Comparison of ENCODE assay signal across 8 cellular contexts in genomic region chr2:27494944-27495554, GRCh38. TPM values are rescaled to one million over a fixed set of nuclear protein-coding genes. Genes with fewer than 3 reads are reported as not detected.
DNase-seq lines count a peak whose midpoint lies in the region; ATAC-seq and TF ChIP-seq lines count a peak whose summit lies in the region.

FNDC4 (minus strand) TSS chr2:27495200; CDS start chr2:27494679, 521 bp downstream.

- DNase-seq in CD14-positive monocyte (ENCODE audit: low spot score) (no peak), LoVo (ENCODE audit: low spot score) (peak; percentile 19), MCF 10A (ENCODE audit: unreplicated experiment) (no peak), skeletal muscle cell (ENCODE audit: low read depth) (no peak), GM19240 (ENCODE audit: insufficient read length, low spot score) (no peak)

- peaks cover 56 to 69% (median 60%) of the 10 kb centered on the region in 3 donors for H3K27me3 Mint-ChIP-seq in CD14-positive monocyte (ENCODE audit: low read depth in 3 of 3)
- H3K27me3 Mint-ChIP-seq in MCF 10A (ENCODE audit: insufficient read depth, unreplicated experiment), result peaks cover 28% of the 10 kb centered on the region

- no peak within 1 kb of the TSS for H3K27ac Mint-ChIP-seq in CD14-positive monocyte
- peak within 1 kb of the TSS; percentile 37 for H3K27ac Mint-ChIP-seq in MCF 10A (ENCODE audit: low read depth, unreplicated experiment)

- H3K4me1 Mint-ChIP-seq in CD14-positive monocyte (peaks cover 28% of the 10 kb centered on the region), MCF 10A (ENCODE audit: insufficient read depth, unreplicated experiment) (peaks cover 14% of the 10 kb centered on the region)

- H3K4me3 ChIP-seq in iPS-18c (ENCODE audit: insufficient read depth, low read depth, low read length) (peak within 1 kb of the TSS; percentile 82), skeletal muscle cell (ENCODE audit: low read depth, low read length) (peak within 1 kb of the TSS; percentile 75)

- peaks cover 4% of the 10 kb centered on the region for H3K9me3 ChIP-seq in iPS-18c (ENCODE audit: control insufficient read depth, insufficient read depth, low read length)

- intact Hi-C loops in CD14-positive monocyte (cut with micrococcal nuclease) (loop anchor here (5.0 to 10.0 kb wide), 4 partner anchors 90 to 283 kb away; partner anchors contain the start of genes ATRAID (in 1 of the 2), EIF2B4 (in 1 of the 2), SLC5A6 (in 1 of the 2) and SNX17 (in 1 of the 2)), MCF 10A (cut with micrococcal nuclease) (no loop called here)

- CTCF ChIA-PET in MCF 10A (lab: Yijun Ruan, JAX), result no interaction called here

- peak within 1 kb of the TSS; percentile 74 to 86 for H3K4me3 Mint-ChIP-seq in CD14-positive monocyte
- H3K4me3 Mint-ChIP-seq in MCF 10A (ENCODE audit: unreplicated experiment), result peak within 1 kb of the TSS; percentile 73

- H3K36me3 Mint-ChIP-seq in CD14-positive monocyte, result peaks cover 13 to 22% of the 10 kb centered on the region in 2 donors
- no peaks in the 10 kb centered on the region for H3K36me3 Mint-ChIP-seq in MCF 10A (ENCODE audit: insufficient read depth, unreplicated experiment)

- no TSS peak for BruUV-seq in MCF 10A (replicated peaks; lab: Mats Ljungman, UMichigan)

- POLR2A ChIA-PET in MCF 10A (lab: Yijun Ruan, JAX), result interaction anchor here (0.6 to 0.7 kb wide), 2 partner anchors 61 to 861 kb away, joined by 3 read pairs; no protein-coding TSS in a partner anchor

- H3K9me3 Mint-ChIP-seq in CD14-positive monocyte, result peaks cover 0 to 15% (median 4%) of the 10 kb centered on the region in 7 donors
- H3K9me3 Mint-ChIP-seq in MCF 10A (ENCODE audit: unreplicated experiment), result no peaks in the 10 kb centered on the region

- ATAC-seq in GM21367 (IDR thresholded peaks at IDR 0.05; ENCODE audit: unreplicated experiment) (no peak), GM19328 (IDR thresholded peaks at IDR 0.05; ENCODE audit: unreplicated experiment) (no peak)

- TF ChIP-seq CTCF in CD14-positive monocyte (IDR thresholded peaks at IDR 0.05), result no peak
- TF ChIP-seq CTCF in MCF 10A (IDR thresholded peaks at IDR 0.05; ENCODE audit: unreplicated experiment), result no peak

RNA-seq across cellular contexts. Expression of gene FNDC4, which starts in this region (rescaled TPM):
- polyA plus RNA-seq in CD14-positive monocyte, result not detected
- 0.79 and 1.1 TPM in 2 replicates for total RNA-seq in MCF 10A (2022)
